ENCODE assay signal across 22 cellular contexts in genomic region chr1:235784950-235785349, GRCh38.
DNase-seq lines count a peak whose midpoint lies in the region; ATAC-seq and TF ChIP-seq lines count a peak whose summit lies in the region.
"Had no signal": no experiment of that assay in that cellular context is flagged by ENCODE, and none has a peak within 500 bp of the region (broad histone marks: within the 10 kb centered on the region; RNA-seq: fewer than 3 reads in every experiment).

No MANE protein-coding gene starts in this region.

- H3K4me2 ChIP-seq in mesenchymal stem cell (ENCODE audit: low read length, poor library complexity, severe bottlenecking), result no peak overlapping the region
- H3K4me2 ChIP-seq: BLaER1 treated with 17β-estradiol and CSF1 and Interleukin-3, amounts not matched to agents 10 nM and 100 nM had no signal

- intact Hi-C loops in Panc1 (cut with micrococcal nuclease; ENCODE audit: unreplicated experiment), result no loop called here

- no peak for ATAC-seq in stimulated activated naive CD8-positive, alpha-beta T cell treated with anti-CD3 and anti-CD28 coated beads, Interleukin-15, amount 100 ng/mL, for 72 hours
- ATAC-seq in Panc1, result peak; percentile 72
- ATAC-seq in GM18870 (IDR thresholded peaks at IDR 0.05; ENCODE audit: unreplicated experiment), result no peak
- ATAC-seq: GM12878 had no signal

- TF ChIP-seq CTCF in Panc1 (IDR thresholded peaks at IDR 0.05) (no peak), nephron progenitor cell (IDR thresholded peaks at IDR 0.05) (no peak)

- no peak overlapping the region for H3K27ac ChIP-seq in Panc1 (ENCODE audit: low read length)
- no peak overlapping the region for H3K27ac ChIP-seq in mesenchymal stem cell (ENCODE audit: low read length, poor library complexity, severe bottlenecking)
- H3K27ac ChIP-seq: GM23248 had no signal

- no peak overlapping the region for H3K4ac ChIP-seq in mesenchymal stem cell (ENCODE audit: low read depth in 1 of 2, low read length in 2 of 2)

- no peaks in the 10 kb centered on the region for H3K4me1 ChIP-seq in Panc1 (ENCODE audit: control insufficient read depth, insufficient read depth, low read length)
- H3K4me1 ChIP-seq in mesenchymal stem cell (ENCODE audit: control insufficient read depth, insufficient read depth, low read depth, low read length), result peaks cover 2% of the 10 kb centered on the region

- H2AFZ ChIP-seq in mesenchymal stem cell (ENCODE audit: low read depth, low read length), result no peak overlapping the region
- H2AFZ ChIP-seq: GM23248 had no signal

- H3K9ac ChIP-seq in mesenchymal stem cell (ENCODE audit: low read length), result no peak overlapping the region
- H3K9ac ChIP-seq: GM23248 had no signal

- H3K9me3 ChIP-seq in Panc1 (ENCODE audit: control insufficient read depth, insufficient read depth, low read depth, low read length) (no peaks in the 10 kb centered on the region), mesenchymal stem cell (ENCODE audit: control insufficient read depth, low read length) (no peaks in the 10 kb centered on the region)
- H3K9me3 ChIP-seq: HAP-1 had no signal

- no peak overlapping the region for H2BK5ac ChIP-seq in mesenchymal stem cell (ENCODE audit: low read depth, low read length, poor library complexity, severe bottlenecking)

- H3K79me1 ChIP-seq in mesenchymal stem cell (replicated peaks; ENCODE audit: low read length, poor library complexity, severe bottlenecking), result no peaks in the 10 kb centered on the region

- no peak overlapping the region for H3K18ac ChIP-seq in mesenchymal stem cell (ENCODE audit: low read depth in 1 of 2, low read length in 2 of 2)

- H2AK5ac ChIP-seq in mesenchymal stem cell (ENCODE audit: low read length, severe bottlenecking), result no peak overlapping the region

- no peaks in the 10 kb centered on the region for H3K4me1 Mint-ChIP-seq in stimulated activated naive CD8-positive, alpha-beta T cell treated with anti-CD3 and anti-CD28 coated beads, Interleukin-15, Interleukin-2, amounts not matched to agents 100 ng/mL and 50 ng/mL, for 24 hours (ENCODE audit: low read depth)
- no peaks in the 10 kb centered on the region for H3K4me1 Mint-ChIP-seq in stimulated activated naive CD8-positive, alpha-beta T cell treated with anti-CD3 and anti-CD28 coated beads, Interleukin-15, amount 100 ng/mL, for 72 hours
- H3K4me1 Mint-ChIP-seq in nephron progenitor cell, result no peaks in the 10 kb centered on the region
- H3K4me1 Mint-ChIP-seq: CD8-positive, alpha-beta memory T cell had no signal

- H3K14ac ChIP-seq in mesenchymal stem cell (ENCODE audit: low read length in 2 of 2), result no peak overlapping the region

- POLR2A ChIA-PET in Panc1 (lab: Charles Lee), result no interaction called here

- no peak for DNase-seq in stimulated activated naive CD8-positive, alpha-beta T cell treated with anti-CD3 and anti-CD28 coated beads, Interleukin-15, amount 100 ng/mL, for 72 hours
- DNase-seq in Panc1 (ENCODE audit: low read depth, low spot score) (no peak), mesenchymal stem cell (no peak), nephron progenitor cell (no peak), NOMO-1 (lab: John Stamatoyannopoulos, UW; ENCODE audit: unreplicated experiment in 2 of 2) (no peak), SIG-M5 (lab: John Stamatoyannopoulos, UW) (no peak)
- DNase-seq: 8988T; CD4-positive, CD25-positive, alpha-beta regulatory T cell; CD8-positive, alpha-beta memory T cell; COR-L47; DMS 273 treated with DMSO at 0.1 percent for 48 hours; DMS53; DND-41; EL; GM23248; IMR-90 had no signal

- BruUV-seq in Panc1 (replicated peaks; lab: Mats Ljungman, UMichigan), result no TSS peak

- in situ Hi-C loops in Panc1 (cut with HindIII; ENCODE audit: low pct_unique_long_range_greater_than_20kb, low sequenced_read_pairs), result no loop called here

- WGBS in mesenchymal stem cell, result 100% methylated on average over 2 of the region's 2 CpGs

- H3K36me3 Mint-ChIP-seq in stimulated activated naive CD8-positive, alpha-beta T cell treated with anti-CD3 and anti-CD28 coated beads, Interleukin-15, Interleukin-2, amounts not matched to agents 100 ng/mL and 50 ng/mL, for 24 hours (ENCODE audit: low read depth), result peaks cover 51% of the 10 kb centered on the region
- no peaks in the 10 kb centered on the region for H3K36me3 Mint-ChIP-seq in nephron progenitor cell (ENCODE audit: low read depth)

- H3K36me3 ChIP-seq in Panc1 (ENCODE audit: control insufficient read depth, insufficient read depth, low read length), result peaks cover 28% of the 10 kb centered on the region
- H3K36me3 ChIP-seq in mesenchymal stem cell (ENCODE audit: control insufficient read depth in 1 of 2, insufficient read depth in 2 of 2, low read depth in 1 of 2, low read length in 2 of 2), result peaks cover 0 to 70% of the 10 kb centered on the region in 2 experiments
- H3K36me3 ChIP-seq: HAP-1 had no signal

- H4K91ac ChIP-seq in mesenchymal stem cell (ENCODE audit: low read length), result no peak overlapping the region

- no peaks in the 10 kb centered on the region for H3K9me3 Mint-ChIP-seq in stimulated activated naive CD8-positive, alpha-beta T cell treated with anti-CD3 and anti-CD28 coated beads, Interleukin-15, Interleukin-2, amounts not matched to agents 100 ng/mL and 50 ng/mL, for 24 hours
- H3K9me3 Mint-ChIP-seq in stimulated activated naive CD8-positive, alpha-beta T cell treated with anti-CD3 and anti-CD28 coated beads, Interleukin-15, amount 100 ng/mL, for 72 hours, result no peaks in the 10 kb centered on the region
- no peaks in the 10 kb centered on the region for H3K9me3 Mint-ChIP-seq in nephron progenitor cell
- H3K9me3 Mint-ChIP-seq: CD8-positive, alpha-beta memory T cell had no signal

- no peak overlapping the region for H2BK12ac ChIP-seq in mesenchymal stem cell (ENCODE audit: low read length in 2 of 2)

- H3K23ac ChIP-seq in mesenchymal stem cell (ENCODE audit: low read length in 2 of 2), result no peak overlapping the region

- H3K27me3 ChIP-seq in Panc1 (ENCODE audit: control insufficient read depth, insufficient read depth, low read length), result no peaks in the 10 kb centered on the region
- H3K27me3 ChIP-seq in mesenchymal stem cell (ENCODE audit: control insufficient read depth in 1 of 2, insufficient read depth in 1 of 2, low read length in 2 of 2), result no peaks in the 10 kb centered on the region
- H3K27me3 ChIP-seq: BLaER1 treated with 17β-estradiol and CSF1 and Interleukin-3, amounts not matched to agents 10 nM and 100 nM had no signal

- H4K8ac ChIP-seq in mesenchymal stem cell (ENCODE audit: low read length), result peak overlapping the region; percentile 14

- H3K4me3 ChIP-seq in Panc1 (ENCODE audit: low read depth in 2 of 2, low read length in 2 of 2) (no peak overlapping the region), mesenchymal stem cell (ENCODE audit: insufficient read depth in 1 of 2, low read depth in 1 of 2, low read length in 2 of 2) (no peak overlapping the region)
- H3K4me3 ChIP-seq: BLaER1 treated with 17β-estradiol and CSF1 and Interleukin-3, amounts not matched to agents 10 nM and 100 nM; GM12878; GM23248; HAP-1 had no signal

- CTCF ChIA-PET in Panc1 (lab: Charles Lee), result interaction anchor here (1.6 kb wide), 1 partner anchor 187 kb away, joined by 3 read pairs; no protein-coding TSS in a partner anchor

- peak overlapping the region; percentile 17 for H3K27ac Mint-ChIP-seq in stimulated activated naive CD8-positive, alpha-beta T cell treated with anti-CD3 and anti-CD28 coated beads, Interleukin-15, Interleukin-2, amounts not matched to agents 100 ng/mL and 50 ng/mL, for 24 hours
- peak overlapping the region in 1 of 2 donors; percentile 29 for H3K27ac Mint-ChIP-seq in stimulated activated naive CD8-positive, alpha-beta T cell treated with anti-CD3 and anti-CD28 coated beads, Interleukin-15, amount 100 ng/mL, for 72 hours
- H3K27ac Mint-ChIP-seq in nephron progenitor cell, result no peak overlapping the region
- H3K27ac Mint-ChIP-seq: CD4-positive, CD25-positive, alpha-beta regulatory T cell had no signal

- H2BK120ac ChIP-seq in mesenchymal stem cell (ENCODE audit: low read depth, low read length), result no peak overlapping the region

- H3K4me3 Mint-ChIP-seq in stimulated activated naive CD8-positive, alpha-beta T cell treated with anti-CD3 and anti-CD28 coated beads, Interleukin-15, Interleukin-2, amounts not matched to agents 100 ng/mL and 50 ng/mL, for 24 hours, result no peak overlapping the region
- H3K4me3 Mint-ChIP-seq in stimulated activated naive CD8-positive, alpha-beta T cell treated with anti-CD3 and anti-CD28 coated beads, Interleukin-15, amount 100 ng/mL, for 72 hours, result no peak overlapping the region
- H3K4me3 Mint-ChIP-seq in nephron progenitor cell, result no peak overlapping the region
- H3K4me3 Mint-ChIP-seq: B cell; CD4-positive, CD25-positive, alpha-beta regulatory T cell; CD8-positive, alpha-beta memory T cell had no signal

- peak overlapping the region; percentile 16 for H2BK15ac ChIP-seq in mesenchymal stem cell (ENCODE audit: low read depth, poor library complexity, severe bottlenecking)

- no peaks in the 10 kb centered on the region for H3K27me3 Mint-ChIP-seq in stimulated activated naive CD8-positive, alpha-beta T cell treated with anti-CD3 and anti-CD28 coated beads, Interleukin-15, Interleukin-2, amounts not matched to agents 100 ng/mL and 50 ng/mL, for 24 hours
- H3K27me3 Mint-ChIP-seq in stimulated activated naive CD8-positive, alpha-beta T cell treated with anti-CD3 and anti-CD28 coated beads, Interleukin-15, amount 100 ng/mL, for 72 hours, result no peaks in the 10 kb centered on the region
- H3K27me3 Mint-ChIP-seq in nephron progenitor cell (ENCODE audit: low read depth, poor library complexity), result no peaks in the 10 kb centered on the region
- H3K27me3 Mint-ChIP-seq: B cell; CD4-positive, CD25-positive, alpha-beta regulatory T cell; CD8-positive, alpha-beta memory T cell had no signal
